In the genomic region with DNA sequence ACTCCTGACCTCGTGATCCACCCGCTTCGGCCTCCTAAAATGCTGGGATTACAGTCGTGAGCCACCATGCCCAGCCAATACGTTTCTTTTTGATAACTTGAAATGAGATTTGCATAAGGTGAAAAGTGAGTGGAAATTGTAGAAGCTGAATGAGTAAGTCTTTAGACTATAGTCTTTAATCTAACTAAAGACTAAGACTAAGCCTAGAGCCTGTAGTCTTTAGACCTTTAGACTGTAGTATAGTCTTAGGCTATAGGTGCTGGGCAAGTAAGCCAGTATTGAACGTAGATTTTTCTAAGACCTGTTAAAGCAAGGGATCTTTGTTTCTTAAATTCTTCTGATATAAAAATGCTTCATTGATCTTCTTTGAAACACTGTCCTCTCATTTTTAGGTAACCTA, we compare ENCODE assay signal across 15 cellular contexts. TPM values are rescaled to one million over a fixed set of nuclear protein-coding genes. Genes with fewer than 3 reads are reported as not detected.
DNase-seq lines count a peak whose midpoint lies in the region; ATAC-seq and FAIRE-seq lines count a peak whose summit lies in the region.
"Had no signal": no experiment of that assay in that cellular context is flagged by ENCODE, and none has a peak within 500 bp of the region (broad histone marks: within the 10 kb centered on the region; RNA-seq: fewer than 3 reads in every experiment).

No MANE protein-coding gene starts in this region.

- no peaks in the 10 kb centered on the region for H3K36me3 ChIP-seq in CD8-positive, alpha-beta memory T cell (ENCODE audit: insufficient read depth, low read length)
- H3K36me3 ChIP-seq: BLaER1 had no signal

- H3K27me3 Mint-ChIP-seq in activated naive CD8-positive, alpha-beta T cell treated with anti-CD3 and anti-CD28 coated beads, Interleukin-2, amount 50 U/mL, for 24 hours = no peaks in the 10 kb centered on the region
- no peaks in the 10 kb centered on the region for H3K27me3 Mint-ChIP-seq in activated naive CD8-positive, alpha-beta T cell treated with anti-CD3 and anti-CD28 coated beads for 36 hours
- no peaks in the 10 kb centered on the region for H3K27me3 Mint-ChIP-seq in CD8-positive, alpha-beta memory T cell

- no peaks in the 10 kb centered on the region for H3K9me3 ChIP-seq in CD8-positive, alpha-beta memory T cell (ENCODE audit: low read length)

- CTCF ChIA-PET in CD8-positive, alpha-beta memory T cell (lab: Charles Lee) = interaction anchor here (1.2 kb wide), 1 partner anchor 158 kb away, joined by 3 read pairs; no protein-coding TSS in a partner anchor

- no peak overlapping the region for H3K4me3 Mint-ChIP-seq in activated naive CD8-positive, alpha-beta T cell treated with anti-CD3 and anti-CD28 coated beads, Interleukin-2, amount 50 U/mL, for 24 hours
- no peak overlapping the region for H3K4me3 Mint-ChIP-seq in activated naive CD8-positive, alpha-beta T cell treated with anti-CD3 and anti-CD28 coated beads for 36 hours
- H3K4me3 Mint-ChIP-seq in stimulated activated effector memory CD8-positive, alpha-beta T cell treated with anti-CD3 and anti-CD28 coated beads, Interleukin-12 subunit alpha, Interleukin-12 subunit beta, amount 100 ng/mL, for 72 hours = no peak overlapping the region
- peak overlapping the region in 1 of 7 donors; percentile 17 for H3K4me3 Mint-ChIP-seq in CD8-positive, alpha-beta memory T cell

- peak; percentile 45 for FAIRE-seq in GM19239 (lab: Jason Lieb, UNC)
- FAIRE-seq: HepG2, HTR-8/SVneo had no signal

- H3K27ac Mint-ChIP-seq in activated naive CD8-positive, alpha-beta T cell treated with anti-CD3 and anti-CD28 coated beads, Interleukin-2, amount 50 U/mL, for 24 hours = no peak overlapping the region
- no peak overlapping the region for H3K27ac Mint-ChIP-seq in activated naive CD8-positive, alpha-beta T cell treated with anti-CD3 and anti-CD28 coated beads for 36 hours
- no peak overlapping the region for H3K27ac Mint-ChIP-seq in stimulated activated effector memory CD8-positive, alpha-beta T cell treated with anti-CD3 and anti-CD28 coated beads, Interleukin-12 subunit alpha, Interleukin-12 subunit beta, amount 100 ng/mL, for 72 hours
- H3K27ac Mint-ChIP-seq in CD8-positive, alpha-beta memory T cell = no peak overlapping the region

- peaks cover 5% of the 10 kb centered on the region for H3K36me3 Mint-ChIP-seq in activated naive CD8-positive, alpha-beta T cell treated with anti-CD3 and anti-CD28 coated beads, Interleukin-2, amount 50 U/mL, for 24 hours (ENCODE audit: low read depth)
- peaks cover 3% of the 10 kb centered on the region for H3K36me3 Mint-ChIP-seq in activated naive CD8-positive, alpha-beta T cell treated with anti-CD3 and anti-CD28 coated beads for 36 hours
- no peaks in the 10 kb centered on the region for H3K36me3 Mint-ChIP-seq in stimulated activated effector memory CD8-positive, alpha-beta T cell treated with anti-CD3 and anti-CD28 coated beads, Interleukin-12 subunit alpha, Interleukin-12 subunit beta, amount 100 ng/mL, for 72 hours
- H3K36me3 Mint-ChIP-seq in CD8-positive, alpha-beta memory T cell = peaks cover 0 to 4% (median 1%) of the 10 kb centered on the region in 3 donors

- peaks cover 51% of the 10 kb centered on the region for H3K4me1 ChIP-seq in CD8-positive, alpha-beta memory T cell (ENCODE audit: insufficient read depth, low read length)

- no peaks in the 10 kb centered on the region for H3K9me3 Mint-ChIP-seq in activated naive CD8-positive, alpha-beta T cell treated with anti-CD3 and anti-CD28 coated beads, Interleukin-2, amount 50 U/mL, for 24 hours
- no peaks in the 10 kb centered on the region for H3K9me3 Mint-ChIP-seq in activated naive CD8-positive, alpha-beta T cell treated with anti-CD3 and anti-CD28 coated beads for 36 hours
- no peaks in the 10 kb centered on the region for H3K9me3 Mint-ChIP-seq in stimulated activated effector memory CD8-positive, alpha-beta T cell treated with anti-CD3 and anti-CD28 coated beads, Interleukin-12 subunit alpha, Interleukin-12 subunit beta, amount 100 ng/mL, for 72 hours
- no peaks in the 10 kb centered on the region for H3K9me3 Mint-ChIP-seq in CD8-positive, alpha-beta memory T cell

- H3K4me1 Mint-ChIP-seq in activated naive CD8-positive, alpha-beta T cell treated with anti-CD3 and anti-CD28 coated beads, Interleukin-2, amount 50 U/mL, for 24 hours = peaks cover 72% of the 10 kb centered on the region
- H3K4me1 Mint-ChIP-seq in activated naive CD8-positive, alpha-beta T cell treated with anti-CD3 and anti-CD28 coated beads for 36 hours = peaks cover 56% of the 10 kb centered on the region
- H3K4me1 Mint-ChIP-seq in stimulated activated effector memory CD8-positive, alpha-beta T cell treated with anti-CD3 and anti-CD28 coated beads, Interleukin-12 subunit alpha, Interleukin-12 subunit beta, amount 100 ng/mL, for 72 hours = peaks cover 56% of the 10 kb centered on the region
- H3K4me1 Mint-ChIP-seq in CD8-positive, alpha-beta memory T cell = peaks cover 65 to 78% (median 78%) of the 10 kb centered on the region in 3 donors

- no peak for DNase-seq in activated CD4-positive, CD25-positive, alpha-beta regulatory T cell treated with anti-CD3 and anti-CD28 coated beads, Interleukin-2, amount 50 U/mL, for 72 hours
- DNase-seq in activated naive CD8-positive, alpha-beta T cell treated with anti-CD3 and anti-CD28 coated beads, Interleukin-2, amount 50 U/mL, for 24 hours = no peak
- DNase-seq in activated naive CD8-positive, alpha-beta T cell treated with anti-CD3 and anti-CD28 coated beads for 36 hours = no peak
- no peak for DNase-seq in GM19239 (ENCODE audit: insufficient read length, low spot score)
- no peak for DNase-seq in stimulated activated effector memory CD8-positive, alpha-beta T cell treated with anti-CD3 and anti-CD28 coated beads, Interleukin-12 subunit alpha, Interleukin-12 subunit beta, amount 100 ng/mL, for 72 hours (ENCODE audit: low spot score in 2 of 2)
- no peak for DNase-seq in ecto neural progenitor cell (ENCODE audit: low spot score)
- DNase-seq in CD8-positive, alpha-beta memory T cell = no peak
- DNase-seq: Calu3, DMS 273 treated with DMSO at 0.1 percent for 48 hours had no signal

- ATAC-seq in activated CD4-positive, CD25-positive, alpha-beta regulatory T cell treated with anti-CD3 and anti-CD28 coated beads, Interleukin-2, amount 50 U/mL, for 24 hours = peak; percentile 66 to 72
- peak; percentile 70 for ATAC-seq in activated naive CD8-positive, alpha-beta T cell treated with anti-CD3 and anti-CD28 coated beads, Interleukin-2, amount 50 U/mL, for 24 hours
- ATAC-seq in stimulated activated effector memory CD8-positive, alpha-beta T cell treated with anti-CD3 and anti-CD28 coated beads, Interleukin-12 subunit alpha, Interleukin-12 subunit beta, amount 100 ng/mL, for 72 hours = peak; percentile 60
- ATAC-seq: HCT116, HepG2 had no signal

- POLR2A ChIA-PET in CD8-positive, alpha-beta memory T cell (lab: Charles Lee) = no interaction called here

- H3K27me3 ChIP-seq in CD8-positive, alpha-beta memory T cell (ENCODE audit: insufficient read depth, low read length, poor library complexity, severe bottlenecking) = no peaks in the 10 kb centered on the region
- H3K27me3 ChIP-seq: BLaER1 had no signal

- H3K27ac ChIP-seq in CD8-positive, alpha-beta memory T cell (ENCODE audit: low read depth, low read length) = no peak overlapping the region
- H3K27ac ChIP-seq: 22Rv1, BLaER1 had no signal

- H3K4me3 ChIP-seq in CD8-positive, alpha-beta memory T cell (ENCODE audit: low read length) = no peak overlapping the region
- H3K4me3 ChIP-seq: BLaER1 had no signal

RNA-seq across cellular contexts. Expression of a gene that starts 12.1 kb away (rescaled TPM):
- 10 to 100 TPM; 32.9 to 34.3 TPM for total RNA-seq in activated naive CD8-positive, alpha-beta T cell treated with anti-CD3 and anti-CD28 coated beads for 36 hours
- 10 to 100 TPM; 46.1 to 46.9 TPM for total RNA-seq in CD8-positive, alpha-beta memory T cell
- 51.9 TPM for polyA plus RNA-seq in CD8-positive, alpha-beta memory T cell
